In the genomic region with DNA sequence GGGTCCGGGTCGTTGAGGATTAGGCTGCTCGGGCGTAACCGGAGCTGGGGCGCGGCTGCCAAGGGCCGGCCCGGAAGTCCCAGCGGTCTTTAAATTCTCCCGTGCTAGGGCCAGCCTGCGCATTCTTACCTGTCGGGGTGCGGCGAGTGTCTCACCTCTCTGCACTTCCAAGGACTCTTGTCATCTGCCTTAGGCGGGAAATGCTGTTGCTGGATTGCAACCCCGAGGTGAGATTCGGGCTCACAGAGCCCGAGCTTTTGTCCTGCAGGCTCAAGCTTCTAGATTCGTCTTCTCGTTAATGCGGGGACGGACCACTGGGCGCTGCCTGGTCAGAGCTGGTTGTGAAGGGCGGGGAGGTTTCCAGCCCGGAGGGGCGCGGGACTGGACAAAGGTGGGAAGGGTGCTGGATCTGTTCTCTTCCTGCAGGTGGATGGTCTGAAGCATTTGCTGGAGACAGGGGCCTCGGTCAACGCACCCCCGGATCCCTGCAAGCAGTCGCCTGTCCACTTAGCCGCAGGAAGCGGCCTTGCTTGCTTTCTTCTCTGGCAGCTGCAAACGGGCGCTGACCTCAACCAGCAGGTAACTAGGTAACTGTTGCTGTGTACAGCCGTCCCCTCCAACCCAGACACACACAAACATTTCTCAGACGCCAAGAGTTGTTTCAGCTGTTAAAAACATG, we compare ENCODE assay signal across 8 cellular contexts. TPM values are rescaled to one million over a fixed set of nuclear protein-coding genes. Genes with fewer than 3 reads are reported as not detected.
DNase-seq lines count a peak whose midpoint lies in the region; ATAC-seq and TF ChIP-seq lines count a peak whose summit lies in the region.

A gene with protein sequence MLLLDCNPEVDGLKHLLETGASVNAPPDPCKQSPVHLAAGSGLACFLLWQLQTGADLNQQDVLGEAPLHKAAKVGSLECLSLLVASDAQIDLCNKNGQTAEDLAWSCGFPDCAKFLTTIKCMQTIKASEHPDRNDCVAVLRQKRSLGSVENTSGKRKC (plus strand): TSS at position 118 of the 679 bp plus-strand sequence. CDS start 83 bp downstream, at position 201.

- peak within 1 kb of the TSS; percentile 53 to 85 for H3K4me3 ChIP-seq in gastroesophageal sphincter
- H3K4me3 ChIP-seq in neural cell (ENCODE audit: low read length): peak within 1 kb of the TSS; percentile 89

- H3K36me3 Mint-ChIP-seq in activated CD8-positive, alpha-beta T cell treated with anti-CD3 and anti-CD28 coated beads for 36 hours (ENCODE audit: low read depth): peaks cover 55% of the 10 kb centered on the region

- POLR2A ChIA-PET in activated CD8-positive, alpha-beta T cell treated with anti-CD3 and anti-CD28 coated beads for 36 hours (lab: Charles Lee): interaction anchor here (0.9 to 2.5 kb wide), 4 partner anchors 30 to 192 kb away, joined by 3 to 10 read pairs (median 8); a partner anchor contains a TSS

- H3K36me3 ChIP-seq in KOPT-K1 (ENCODE audit: insufficient read depth, low read length) (peaks cover 40% of the 10 kb centered on the region), gastroesophageal sphincter (peaks cover 0 to 27% of the 10 kb centered on the region in 2 donors), neural cell (ENCODE audit: insufficient read depth, low read length) (no peaks in the 10 kb centered on the region)

- no peak for ATAC-seq in activated CD8-positive, alpha-beta T cell treated with anti-CD3 and anti-CD28 coated beads for 36 hours
- ATAC-seq in gastroesophageal sphincter: peak; percentile 4

- TF ChIP-seq POLR2A in gastroesophageal sphincter (IDR thresholded peaks at IDR 0.05): no peak

- CTCF ChIA-PET in activated CD8-positive, alpha-beta T cell treated with anti-CD3 and anti-CD28 coated beads for 36 hours (lab: Charles Lee): interaction anchor here (1.1 to 2.1 kb wide), 3 partner anchors 28 to 198 kb away, joined by 3 to 8 read pairs (median 4); a partner anchor contains a TSS

- 12% methylated on average over 5 of the region's 38 CpGs; no CpG with 5 or more reads in 1 of the 2 donors for WGBS in gastroesophageal sphincter (ENCODE audit: low coverage in 1 of 2), 2 donors

- H2AFZ ChIP-seq in neural cell (ENCODE audit: low read depth, low read length): peak within 1 kb of the TSS; percentile 65

- H3K27ac ChIP-seq in KOPT-K1 (ENCODE audit: low read depth, low read length, poor library complexity, severe bottlenecking): peak within 1 kb of the TSS; percentile 89
- H3K27ac ChIP-seq in gastroesophageal sphincter: peak within 1 kb of the TSS; percentile 91 to 100 (median 100)
- H3K27ac ChIP-seq in neural cell (ENCODE audit: low read length): no peak within 1 kb of the TSS

- no peaks in the 10 kb centered on the region for H4K20me1 ChIP-seq in neural cell (ENCODE audit: insufficient read depth)

- peak within 1 kb of the TSS; percentile 83 for H3K4me2 ChIP-seq in neural cell (ENCODE audit: low read length)

- no peaks in the 10 kb centered on the region for H3K9me2 ChIP-seq in neural cell (ENCODE audit: insufficient read depth, low read length)

- H3F3A ChIP-seq in neural cell (ENCODE audit: insufficient read depth, low read length, poor library complexity, severe bottlenecking): no peaks in the 10 kb centered on the region

- no peak for TF ChIP-seq RAD21 in neural cell (conservative IDR thresholded peaks at IDR 0.05)

- no peaks in the 10 kb centered on the region for H3K27me3 Mint-ChIP-seq in activated CD8-positive, alpha-beta T cell treated with anti-CD3 and anti-CD28 coated beads for 36 hours

- H3K9me3 ChIP-seq in KOPT-K1 (ENCODE audit: insufficient read depth, low read length, poor library complexity, severe bottlenecking): no peaks in the 10 kb centered on the region
- H3K9me3 ChIP-seq in gastroesophageal sphincter: no peaks in the 10 kb centered on the region
- H3K9me3 ChIP-seq in neural cell (ENCODE audit: low read length): no peaks in the 10 kb centered on the region

- H3K27me3 ChIP-seq in gastroesophageal sphincter (no peaks in the 10 kb centered on the region), neural cell (ENCODE audit: insufficient read depth, low read depth, low read length) (no peaks in the 10 kb centered on the region)

- intact Hi-C loops in activated CD8-positive, alpha-beta T cell treated with anti-CD3 and anti-CD28 coated beads for 36 hours (cut with micrococcal nuclease): loop anchor here (10.0 kb wide), 1 partner anchor 192 kb away; a partner anchor contains a TSS

- H3K9me3 Mint-ChIP-seq in activated CD8-positive, alpha-beta T cell treated with anti-CD3 and anti-CD28 coated beads for 36 hours: no peaks in the 10 kb centered on the region

- peak within 1 kb of the TSS; percentile 90 for H3K27ac Mint-ChIP-seq in activated CD8-positive, alpha-beta T cell treated with anti-CD3 and anti-CD28 coated beads for 36 hours

- peak within 1 kb of the TSS; percentile 62 for H3K9ac ChIP-seq in neural cell (ENCODE audit: low read length)

- H3K4me1 ChIP-seq in gastroesophageal sphincter: peaks cover 0 to 62% (median 6%) of the 10 kb centered on the region in 3 donors

- H3K79me2 ChIP-seq in neural cell (replicated peaks; ENCODE audit: insufficient read depth, low read length): no peaks in the 10 kb centered on the region

- peak; percentile 12 for TF ChIP-seq EP300 in gastroesophageal sphincter (IDR thresholded peaks at IDR 0.05)
- no peak for TF ChIP-seq EP300 in neural cell (conservative IDR thresholded peaks at IDR 0.05; ENCODE audit: poor library complexity, severe bottlenecking)

- DNase-seq in NCI-H345 (lab: John Stamatoyannopoulos, UW): peak; percentile 23
- DNase-seq in NCI-H345 treated with DMSO at 0.1 percent for 48 hours (lab: John Stamatoyannopoulos, UW; ENCODE audit: unreplicated experiment): no peak
- DNase-seq in activated CD8-positive, alpha-beta T cell treated with anti-CD3 and anti-CD28 coated beads for 36 hours: peak; percentile 12
- no peak for DNase-seq in middle frontal gyrus (ENCODE audit: extremely low spot score, low spot score)
- no peak for DNase-seq in amniotic stem cell (lab: John Stamatoyannopoulos, UW)

- no peak for TF ChIP-seq CTCF in activated CD8-positive, alpha-beta T cell treated with anti-CD3 and anti-CD28 coated beads for 36 hours (IDR thresholded peaks at IDR 0.05)
- TF ChIP-seq CTCF in gastroesophageal sphincter (IDR thresholded peaks at IDR 0.05): peak in 2 of 4 experiments; percentile 20 to 32
- no peak for TF ChIP-seq CTCF in neural cell (IDR thresholded peaks at IDR 0.05; ENCODE audit: poor library complexity, severe bottlenecking)

- H3K4me1 Mint-ChIP-seq in activated CD8-positive, alpha-beta T cell treated with anti-CD3 and anti-CD28 coated beads for 36 hours (ENCODE audit: low read depth): peaks cover 43% of the 10 kb centered on the region

- peak within 1 kb of the TSS; percentile 94 for H3K4me3 Mint-ChIP-seq in activated CD8-positive, alpha-beta T cell treated with anti-CD3 and anti-CD28 coated beads for 36 hours

TF ChIP-seq in neural cell, 6 proteins besides CTCF, POLR2A, EP300 and RAD21:
- TF ChIP-seq SMC3 (conservative IDR thresholded peaks at IDR 0.05; ENCODE audit: poor library complexity) (no peak), TAF1 (IDR thresholded peaks at IDR 0.05; ENCODE audit: low read depth) (no peak), MXI1 (conservative IDR thresholded peaks at IDR 0.05; ENCODE audit: poor library complexity, severe bottlenecking) (no peak), EZH2 (IDR thresholded peaks at IDR 0.05; ENCODE audit: borderline replicate concordance, insufficient read depth, low read length, poor library complexity, severe bottlenecking) (no peak), POLR2AphosphoS5 (IDR thresholded peaks at IDR 0.05) (no peak)
- TF ChIP-seq, protein P1, sequence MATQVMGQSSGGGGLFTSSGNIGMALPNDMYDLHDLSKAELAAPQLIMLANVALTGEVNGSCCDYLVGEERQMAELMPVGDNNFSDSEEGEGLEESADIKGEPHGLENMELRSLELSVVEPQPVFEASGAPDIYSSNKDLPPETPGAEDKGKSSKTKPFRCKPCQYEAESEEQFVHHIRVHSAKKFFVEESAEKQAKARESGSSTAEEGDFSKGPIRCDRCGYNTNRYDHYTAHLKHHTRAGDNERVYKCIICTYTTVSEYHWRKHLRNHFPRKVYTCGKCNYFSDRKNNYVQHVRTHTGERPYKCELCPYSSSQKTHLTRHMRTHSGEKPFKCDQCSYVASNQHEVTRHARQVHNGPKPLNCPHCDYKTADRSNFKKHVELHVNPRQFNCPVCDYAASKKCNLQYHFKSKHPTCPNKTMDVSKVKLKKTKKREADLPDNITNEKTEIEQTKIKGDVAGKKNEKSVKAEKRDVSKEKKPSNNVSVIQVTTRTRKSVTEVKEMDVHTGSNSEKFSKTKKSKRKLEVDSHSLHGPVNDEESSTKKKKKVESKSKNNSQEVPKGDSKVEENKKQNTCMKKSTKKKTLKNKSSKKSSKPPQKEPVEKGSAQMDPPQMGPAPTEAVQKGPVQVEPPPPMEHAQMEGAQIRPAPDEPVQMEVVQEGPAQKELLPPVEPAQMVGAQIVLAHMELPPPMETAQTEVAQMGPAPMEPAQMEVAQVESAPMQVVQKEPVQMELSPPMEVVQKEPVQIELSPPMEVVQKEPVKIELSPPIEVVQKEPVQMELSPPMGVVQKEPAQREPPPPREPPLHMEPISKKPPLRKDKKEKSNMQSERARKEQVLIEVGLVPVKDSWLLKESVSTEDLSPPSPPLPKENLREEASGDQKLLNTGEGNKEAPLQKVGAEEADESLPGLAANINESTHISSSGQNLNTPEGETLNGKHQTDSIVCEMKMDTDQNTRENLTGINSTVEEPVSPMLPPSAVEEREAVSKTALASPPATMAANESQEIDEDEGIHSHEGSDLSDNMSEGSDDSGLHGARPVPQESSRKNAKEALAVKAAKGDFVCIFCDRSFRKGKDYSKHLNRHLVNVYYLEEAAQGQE (IDR thresholded peaks at IDR 0.05; ENCODE audit: borderline replicate concordance): no peak

RNA-seq across cellular contexts. Expression of the gene that starts here (rescaled TPM):
- 10 to 100 TPM; 51.2 to 54.6 TPM for total RNA-seq in activated CD8-positive, alpha-beta T cell treated with anti-CD3 and anti-CD28 coated beads for 36 hours
- total RNA-seq in gastroesophageal sphincter: 10 to 100 TPM in 2 of 4 donors, 1 to 10 TPM in 2; 6.7 to 16.5 (median 9.8) TPM
- 1.8 and 2.6 TPM in 2 replicates for polyA plus RNA-seq in neural cell
- polyA minus RNA-seq in neural cell: 0.97 and 2.8 TPM in 2 replicates

Comparison
In these comparisons a context has a peak if more than half of its experiments do, and no peak if none do; other contexts are left out.
1. DNase-seq: peak in NCI-H345 (single experiment) and activated CD8-positive, alpha-beta T cell treated with anti-CD3 and anti-CD28 coated beads for 36 hours (single experiment); none in NCI-H345 treated with DMSO at 0.1 percent for 48 hours (single experiment), middle frontal gyrus (single experiment) and amniotic stem cell (single experiment).